In the genomic region with DNA sequence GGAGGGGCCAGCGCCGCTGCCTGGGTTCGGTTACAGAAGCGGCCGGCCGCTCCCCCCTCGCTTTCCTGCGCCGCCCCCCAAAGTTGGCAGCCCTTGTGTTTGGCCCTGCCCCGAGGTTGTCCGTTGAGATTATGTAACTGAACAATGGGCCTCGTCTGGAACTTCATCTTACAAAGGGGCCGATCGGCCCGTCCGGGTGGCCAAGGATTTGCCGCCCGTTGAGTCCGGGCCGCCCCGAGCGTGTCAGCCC, we compare ENCODE assay signal across 8 cellular contexts.
DNase-seq lines count a peak whose midpoint lies in the region; ATAC-seq lines count a peak whose summit lies in the region.

No MANE protein-coding gene starts in this region.

- no peaks in the 10 kb centered on the region for H3K9me3 Mint-ChIP-seq in activated naive CD8-positive, alpha-beta T cell treated with anti-CD3 and anti-CD28 coated beads, Interleukin-2, amount 50 U/mL, for 24 hours

- ATAC-seq in activated naive CD8-positive, alpha-beta T cell treated with anti-CD3 and anti-CD28 coated beads, Interleukin-2, amount 50 U/mL, for 24 hours, result no peak
- ATAC-seq in stimulated activated naive CD8-positive, alpha-beta T cell treated with anti-CD3 and anti-CD28 coated beads, Interleukin-15, Interleukin-2, amounts not matched to agents 100 U/mL and 50 U/mL, for 24 hours, result no peak
- ATAC-seq in HG02938 (IDR thresholded peaks at IDR 0.05; ENCODE audit: unreplicated experiment) (no peak), HG02759 (IDR thresholded peaks at IDR 0.05; ENCODE audit: unreplicated experiment) (no peak), HG02678 (IDR thresholded peaks at IDR 0.05; ENCODE audit: unreplicated experiment) (no peak)

- peak overlapping the region; percentile 81 for H3K27ac Mint-ChIP-seq in activated naive CD8-positive, alpha-beta T cell treated with anti-CD3 and anti-CD28 coated beads, Interleukin-2, amount 50 U/mL, for 24 hours

- H3K36me3 Mint-ChIP-seq in activated naive CD8-positive, alpha-beta T cell treated with anti-CD3 and anti-CD28 coated beads, Interleukin-2, amount 50 U/mL, for 24 hours (ENCODE audit: low read depth), result peaks cover 47% of the 10 kb centered on the region

- peak overlapping the region; percentile 82 for H3K4me3 ChIP-seq in iPS-18c (ENCODE audit: insufficient read depth, low read depth, low read length)

- DNase-seq in stimulated activated CD4-positive, alpha-beta T cell treated with anti-CD3 and anti-CD28 coated beads, Interleukin-4, amount 100 ng/mL, for 1 hour, result peak; percentile 21
- DNase-seq in stimulated activated CD4-positive, alpha-beta T cell treated with anti-CD3 and anti-CD28 coated beads, Interleukin-12 subunit alpha, Interleukin-12 subunit beta, amount 100 ng/mL, for 4 hours, result no peak
- DNase-seq in activated naive CD8-positive, alpha-beta T cell treated with anti-CD3 and anti-CD28 coated beads, Interleukin-2, amount 50 U/mL, for 24 hours, result peak; percentile 23
- peak; percentile 40 for DNase-seq in stimulated activated naive CD8-positive, alpha-beta T cell treated with anti-CD3 and anti-CD28 coated beads, Interleukin-15, Interleukin-2, amounts not matched to agents 100 U/mL and 50 U/mL, for 24 hours

- no peaks in the 10 kb centered on the region for H3K27me3 Mint-ChIP-seq in activated naive CD8-positive, alpha-beta T cell treated with anti-CD3 and anti-CD28 coated beads, Interleukin-2, amount 50 U/mL, for 24 hours

- peak overlapping the region; percentile 94 for H3K4me3 Mint-ChIP-seq in activated naive CD8-positive, alpha-beta T cell treated with anti-CD3 and anti-CD28 coated beads, Interleukin-2, amount 50 U/mL, for 24 hours

- H3K9me3 ChIP-seq in iPS-18c (ENCODE audit: control insufficient read depth, insufficient read depth, low read length), result no peaks in the 10 kb centered on the region

- H3K4me1 Mint-ChIP-seq in activated naive CD8-positive, alpha-beta T cell treated with anti-CD3 and anti-CD28 coated beads, Interleukin-2, amount 50 U/mL, for 24 hours, result peaks cover 40% of the 10 kb centered on the region
